In the genomic region with DNA sequence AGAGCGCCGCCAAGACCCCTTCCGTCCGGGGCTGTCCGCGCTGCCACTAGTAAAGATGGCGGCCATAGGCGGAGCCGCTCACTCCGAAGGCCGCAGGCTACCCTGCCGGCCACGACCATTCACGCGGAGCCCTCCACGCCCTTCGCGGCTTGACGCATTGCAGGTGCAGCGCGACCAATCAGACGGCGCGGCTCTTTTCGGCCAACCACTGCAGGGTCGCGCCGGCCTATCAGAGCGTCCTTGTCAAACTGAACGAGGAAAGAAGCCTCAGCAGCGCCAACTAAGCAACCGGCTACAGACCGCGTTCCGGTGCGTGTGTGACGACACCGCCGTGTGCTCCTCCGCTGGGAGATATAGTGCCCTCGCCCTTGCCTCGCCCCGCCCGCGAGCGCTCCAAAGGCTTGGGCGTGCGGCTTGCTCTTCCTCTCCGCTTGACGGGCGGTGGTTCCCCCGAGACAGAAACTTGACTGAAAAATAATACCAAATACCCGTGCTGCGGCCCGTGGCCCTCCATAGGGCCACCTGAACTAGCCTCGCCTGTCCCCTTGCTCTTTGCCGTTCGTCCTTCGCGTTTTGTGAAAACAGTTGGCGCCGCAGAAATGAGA, we compare ENCODE assay signal across 8 cellular contexts. TPM values are rescaled to one million over a fixed set of nuclear protein-coding genes. Genes with fewer than 3 reads are reported as not detected.
DNase-seq lines count a peak whose midpoint lies in the region; TF ChIP-seq lines count a peak whose summit lies in the region.

No MANE protein-coding gene starts in this region.

- H3K27me3 ChIP-seq in GM23248 (replicated peaks; ENCODE audit: insufficient read depth) (no peaks in the 10 kb centered on the region), stomach smooth muscle (ENCODE audit: control insufficient read depth in 1 of 2, insufficient read depth in 2 of 2, low read length in 2 of 2) (no peaks in the 10 kb centered on the region)

- no peaks in the 10 kb centered on the region for H3K9me3 Mint-ChIP-seq in neural crest cell

- H2AFZ ChIP-seq in GM23248: peak overlapping the region; percentile 84

- H3K27me3 Mint-ChIP-seq in neural crest cell (ENCODE audit: low read depth): no peaks in the 10 kb centered on the region

- no peaks in the 10 kb centered on the region for H3K36me3 ChIP-seq in GM23248 (ENCODE audit: low read depth)
- H3K36me3 ChIP-seq in stomach smooth muscle (ENCODE audit: control insufficient read depth in 2 of 2, insufficient read depth in 2 of 2, low read length in 2 of 2): no peaks in the 10 kb centered on the region

- DNase-seq in EL (peak; percentile 100), GM23248 (peak; percentile 100), LNCaP clone FGC (ENCODE audit: low read depth) (peak; percentile 96), RPMI8226 (peak; percentile 97), foreskin fibroblast (peak; percentile 100), neural crest cell (ENCODE audit: low read depth, low spot score) (peak; percentile 98)
- DNase-seq in activated T-helper 9 cell treated with anti-CD3 and anti-CD28 coated beads, Interleukin-2, amount 50 U/mL, for 16 hours (ENCODE audit: low read depth): peak; percentile 98

- no peaks in the 10 kb centered on the region for H3K79me2 ChIP-seq in GM23248 (ENCODE audit: insufficient read depth)

- TF ChIP-seq CTCF in LNCaP clone FGC (IDR thresholded peaks at IDR 0.05; ENCODE audit: control insufficient read depth, extremely low read depth, insufficient read depth) (0 out of 2 replicates have a peak, but pooled peaks have one; percentile 2), foreskin fibroblast (IDR thresholded peaks at IDR 0.05; ENCODE audit: low read depth, low read length) (peak; percentile 8), neural crest cell (conservative IDR thresholded peaks at IDR 0.05) (peak; percentile 23)

- H3K4me1 ChIP-seq in GM23248 (ENCODE audit: insufficient read depth) (peaks cover 27% of the 10 kb centered on the region), stomach smooth muscle (ENCODE audit: control insufficient read depth, insufficient read depth, low read length) (peaks cover 28% of the 10 kb centered on the region)

- H3K4me3 ChIP-seq in GM23248 (peak overlapping the region; percentile 80), LNCaP clone FGC (ENCODE audit: low read depth, low read length) (peak overlapping the region; percentile 68), foreskin fibroblast (ENCODE audit: low read depth in 1 of 2, low read length in 2 of 2) (peak overlapping the region; percentile 60 to 85), stomach smooth muscle (ENCODE audit: low read length in 2 of 2) (peak overlapping the region; percentile 72 to 87)

- H3K9ac ChIP-seq in GM23248 (peak overlapping the region; percentile 98), stomach smooth muscle (ENCODE audit: low read length in 2 of 2) (peak overlapping the region; percentile 99 to 100)

- peak overlapping the region; percentile 99 for H3K27ac ChIP-seq in GM23248
- peak overlapping the region; percentile 100 for H3K27ac ChIP-seq in stomach smooth muscle (ENCODE audit: low read length)

- peaks cover 11% of the 10 kb centered on the region for H3K4me1 Mint-ChIP-seq in neural crest cell

- no peaks in the 10 kb centered on the region for H3K9me2 ChIP-seq in GM23248 (ENCODE audit: insufficient read depth)

- in situ Hi-C loops in GM23248 (cut with MboI): no loop called here

- peak overlapping the region; percentile 91 for H3K4me2 ChIP-seq in GM23248 (ENCODE audit: unreplicated experiment)

- no peak overlapping the region for H3K4me3 Mint-ChIP-seq in neural crest cell

- peaks cover 18% of the 10 kb centered on the region for H3F3A ChIP-seq in GM23248 (ENCODE audit: insufficient read depth)

- no peaks in the 10 kb centered on the region for H3K36me3 Mint-ChIP-seq in neural crest cell (ENCODE audit: low read depth)

- H3K27ac Mint-ChIP-seq in neural crest cell (ENCODE audit: unreplicated experiment): no peak overlapping the region

- 0 to 1% methylated on average over 59 to 62 of the region's 62 CpGs for WGBS in GM23248 (ENCODE audit: low coverage in 1 of 2, low lambda C conversion rate in 2 of 2, missing lambda C conversion rate in 2 of 2), 2 experiments

- H4K20me1 ChIP-seq in GM23248 (ENCODE audit: insufficient read depth): no peaks in the 10 kb centered on the region

- H3K9me3 ChIP-seq in GM23248 (ENCODE audit: low read depth) (no peaks in the 10 kb centered on the region), stomach smooth muscle (ENCODE audit: control insufficient read depth in 2 of 2, low read length in 2 of 2) (no peaks in the 10 kb centered on the region)

RNA-seq across cellular contexts. Expression of gene CALM1, which starts 13.6 kb away (rescaled TPM):
- 281 and 307 TPM in 2 replicates for total RNA-seq in GM23248 (2014; rRNA removed; shearing (Covaris generic))
- 782 and 785 TPM in 2 replicates for polyA plus RNA-seq in GM23248 (2016; fragmentation: Nextera tagmentation; extraction: Ambion mirVana)
- 338 and 339 TPM in 2 replicates for total RNA-seq in neural crest cell

RNA-seq across cellular contexts. Expression of gene NRDE2, which starts 51.5 kb away (rescaled TPM):
- total RNA-seq in GM23248 (2014; rRNA removed; shearing (Covaris generic)): 7.0 and 10.2 TPM in 2 replicates
- 8.9 and 9.4 TPM in 2 replicates for polyA plus RNA-seq in GM23248 (2016; fragmentation: Nextera tagmentation; extraction: Ambion mirVana)
- total RNA-seq in neural crest cell: 24.1 and 24.5 TPM in 2 replicates

Comparison
In these comparisons a context has a peak if more than half of its experiments do, and no peak if none do; other contexts are left out.
1. Peak in every context shown above with its lines: DNase-seq, H3K4me3 ChIP-seq and H3K27ac ChIP-seq.